ENCODE assay signal across 14 cellular contexts in the genomic region with DNA sequence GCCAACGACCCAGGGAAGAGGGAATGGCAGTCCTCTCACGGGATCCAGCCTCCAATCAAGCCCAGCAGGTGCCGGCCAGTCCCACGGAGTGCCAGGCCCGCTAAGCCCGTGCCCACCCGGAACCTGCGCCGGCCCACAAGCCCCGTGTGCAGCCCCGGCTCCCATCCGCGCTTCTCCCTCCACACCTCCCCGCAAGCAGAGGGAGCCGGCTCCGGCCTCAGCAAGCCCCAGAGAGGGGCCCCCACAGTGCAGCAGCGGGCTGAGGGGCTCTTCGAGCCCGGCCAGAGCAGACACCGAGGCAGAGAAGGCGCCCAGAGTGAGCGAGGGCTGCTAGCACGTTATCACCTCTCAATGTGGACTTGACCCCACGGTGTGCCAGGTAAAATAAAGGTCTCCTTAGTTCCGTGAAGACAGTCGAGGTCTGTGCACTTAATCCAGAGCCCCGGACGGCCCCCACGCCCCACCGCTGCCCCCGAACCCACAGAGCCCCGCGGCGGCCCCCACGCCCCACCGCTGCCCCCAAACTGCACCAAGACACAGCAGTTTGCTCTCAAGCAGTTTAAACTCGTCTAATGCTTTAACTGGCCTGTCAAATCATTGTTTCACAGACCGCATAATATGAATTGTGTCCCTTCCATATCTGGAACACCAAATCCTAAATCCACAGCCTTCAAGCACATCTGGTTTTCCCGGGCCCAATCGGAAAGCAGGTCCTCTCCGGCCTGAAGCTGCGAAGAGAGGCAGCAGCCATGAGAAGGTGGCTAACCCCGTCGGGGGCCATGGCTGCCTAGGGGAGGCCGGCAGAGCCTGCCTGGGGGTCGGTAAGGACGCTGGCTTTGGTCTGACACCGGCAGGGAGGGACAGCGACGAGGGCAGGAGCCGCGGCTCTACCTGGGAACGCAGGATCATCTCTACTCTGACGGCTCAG.
A peak's percentile ranks its signal among the peaks of the same experiment; 100 is the strongest.
DNase-seq lines count a peak whose midpoint lies in the region; ATAC-seq and TF ChIP-seq lines count a peak whose summit lies in the region.
"Had no signal": no experiment of that assay in that cellular context is flagged by ENCODE, and none has a peak within 500 bp of the region (broad histone marks: within the 10 kb centered on the region; RNA-seq: fewer than 3 reads in every experiment).

No MANE protein-coding gene starts in this region.

- ATAC-seq in left lobe of liver (no peak), lower lobe of right lung (no peak)

- TF ChIP-seq POLR2A in sigmoid colon (IDR thresholded peaks at IDR 0.05): no peak

- H3K9me3 ChIP-seq in sigmoid colon: no peaks in the 10 kb centered on the region
- no peaks in the 10 kb centered on the region for H3K9me3 ChIP-seq in lower lobe of right lung
- no peaks in the 10 kb centered on the region for H3K9me3 ChIP-seq in WERI-Rb-1 (ENCODE audit: severe bottlenecking)
- H3K9me3 ChIP-seq: BE2C had no signal

- no peaks in the 10 kb centered on the region for H3K36me3 ChIP-seq in H7 (replicated peaks; ENCODE audit: control insufficient read depth, insufficient read depth, low read length)
- H3K36me3 ChIP-seq in sigmoid colon: no peaks in the 10 kb centered on the region
- H3K36me3 ChIP-seq in lower lobe of right lung: no peaks in the 10 kb centered on the region
- no peaks in the 10 kb centered on the region for H3K36me3 ChIP-seq in WERI-Rb-1
- H3K36me3 ChIP-seq: BE2C had no signal

- WGBS in sigmoid colon, 2 donors: 91 to 92% methylated on average over 54 of the region's 54 CpGs

- intact Hi-C loops in sigmoid colon (cut with DNase I) (no loop called here), lower lobe of right lung (cut with DNase I) (no loop called here)

- no peak overlapping the region for H3K4me3 ChIP-seq in H7 (ENCODE audit: insufficient read depth, low read depth, low read length)
- no peak overlapping the region for H3K4me3 ChIP-seq in sigmoid colon
- H3K4me3 ChIP-seq in lower lobe of right lung: no peak overlapping the region
- no peak overlapping the region for H3K4me3 ChIP-seq in WERI-Rb-1 (ENCODE audit: low read depth, low read length)

- no peak for TF ChIP-seq EP300 in sigmoid colon (IDR thresholded peaks at IDR 0.05)

- TF ChIP-seq CTCF in sigmoid colon (IDR thresholded peaks at IDR 0.05): no peak
- TF ChIP-seq CTCF in lower lobe of right lung (IDR thresholded peaks at IDR 0.05): no peak
- TF ChIP-seq CTCF in WERI-Rb-1 (IDR thresholded peaks at IDR 0.05; ENCODE audit: low read depth, low read length): no peak

- no peaks in the 10 kb centered on the region for H3K27me3 ChIP-seq in H7 (ENCODE audit: control insufficient read depth, insufficient read depth, low read length)
- H3K27me3 ChIP-seq in sigmoid colon: no peaks in the 10 kb centered on the region
- no peaks in the 10 kb centered on the region for H3K27me3 ChIP-seq in lower lobe of right lung (ENCODE audit: low read depth)
- no peaks in the 10 kb centered on the region for H3K27me3 ChIP-seq in WERI-Rb-1 (ENCODE audit: insufficient read depth, low read depth, severe bottlenecking)

- peak; percentile 44 for DNase-seq in activated effector memory CD4-positive, alpha-beta T cell treated with anti-CD3 and anti-CD28 coated beads, Interleukin-2, amount 50 U/mL, for 16 hours
- no peak for DNase-seq in activated effector memory CD4-positive, alpha-beta T cell treated with Interleukin-2 at 50 U/mL for 16 hours
- DNase-seq in H7: peak; percentile 22
- peak; percentile 33 for DNase-seq in left lobe of liver (ENCODE audit: low spot score)
- peak; percentile 40 for DNase-seq in sigmoid colon
- DNase-seq in lower lobe of right lung: no peak
- no peak for DNase-seq in HK-2 (ENCODE audit: unreplicated experiment)
- DNase-seq in WERI-Rb-1: no peak
- DNase-seq: 8988T, BE2C, NCI-H1092, NCI-H1694, NCI-H226, NCI-H524 treated with DMSO at 0.1 percent for 48 hours had no signal

- H3K27ac ChIP-seq in sigmoid colon (no peak overlapping the region), lower lobe of right lung (no peak overlapping the region), WERI-Rb-1 (no peak overlapping the region)

- no peaks in the 10 kb centered on the region for H3K4me1 ChIP-seq in sigmoid colon
- H3K4me1 ChIP-seq in lower lobe of right lung: no peaks in the 10 kb centered on the region
- H3K4me1 ChIP-seq: BE2C had no signal

Comparison
In these comparisons a context has a peak if more than half of its experiments do, and no peak if none do; other contexts are left out.
1. DNase-seq: peak in activated effector memory CD4-positive, alpha-beta T cell treated with anti-CD3 and anti-CD28 coated beads, Interleukin-2, amount 50 U/mL, for 16 hours (single experiment), H7 (single experiment), left lobe of liver (single experiment) and sigmoid colon (single experiment); none in activated effector memory CD4-positive, alpha-beta T cell treated with Interleukin-2 at 50 U/mL for 16 hours (single experiment), lower lobe of right lung (single experiment), HK-2 (single experiment) and WERI-Rb-1 (single experiment).